Comparison of ENCODE assay signal across 8 cellular contexts in the genomic region with DNA sequence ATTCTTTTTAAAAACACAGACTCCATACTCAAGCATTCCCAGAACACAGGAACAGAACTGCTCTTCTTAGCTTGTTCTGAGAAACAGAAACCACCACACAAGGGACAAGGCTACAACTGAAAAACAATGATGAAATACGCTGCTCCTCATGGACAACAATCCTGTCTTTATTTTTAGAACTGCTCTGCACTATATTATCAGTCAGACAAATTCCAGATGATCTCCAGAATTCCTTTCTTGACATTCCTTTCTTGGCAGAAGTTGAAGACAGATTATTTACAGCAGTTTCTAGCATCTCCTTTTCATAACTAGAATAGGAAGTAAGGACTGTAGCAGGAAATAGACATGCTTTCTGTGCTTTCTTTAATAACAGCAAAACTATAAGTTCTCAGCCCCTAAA. TPM values are rescaled to one million over a fixed set of nuclear protein-coding genes. Genes with fewer than 3 reads are reported as not detected.
DNase-seq lines count a peak whose midpoint lies in the region; ATAC-seq and TF ChIP-seq lines count a peak whose summit lies in the region.

No MANE protein-coding gene starts in this region.

- intact Hi-C loops in right lobe of liver (cut with DNase I): no loop called here

- peak overlapping the region; percentile 69 for H3K4me3 Mint-ChIP-seq in activated T-cell treated with anti-CD3 and anti-CD28 coated beads, Interleukin-2, amount 50 U/mL, for 4 hours
- H3K4me3 Mint-ChIP-seq in type B pancreatic cell: no peak overlapping the region

- whole genome bisulfite sequencing in right lobe of liver (ENCODE audit: insufficient coverage, low coverage, low lambda C conversion rate, missing lambda C conversion rate): 67% methylated on average over 1 of the region's 1 CpG

- TF ChIP-seq POLR2A in right lobe of liver (IDR thresholded peaks at IDR 0.05): no peak

- H3K27ac ChIP-seq in right lobe of liver: peak overlapping the region in 2 of 3 donors; percentile 45 to 53

- TF ChIP-seq CTCF in right lobe of liver (IDR thresholded peaks at IDR 0.05): no peak
- no peak for TF ChIP-seq CTCF in type B pancreatic cell (conservative IDR thresholded peaks at IDR 0.05)

- peaks cover 0 to 15% (median 0%) of the 10 kb centered on the region in 4 donors for H3K36me3 ChIP-seq in right lobe of liver

- peaks cover 30% of the 10 kb centered on the region for H3K4me1 Mint-ChIP-seq in activated T-cell treated with anti-CD3 and anti-CD28 coated beads, Interleukin-2, amount 50 U/mL, for 4 hours (ENCODE audit: low read depth)
- peaks cover 7% of the 10 kb centered on the region for H3K4me1 Mint-ChIP-seq in type B pancreatic cell (ENCODE audit: unreplicated experiment)

- no peaks in the 10 kb centered on the region for H3K9me3 Mint-ChIP-seq in activated T-cell treated with anti-CD3 and anti-CD28 coated beads, Interleukin-2, amount 50 U/mL, for 4 hours
- no peaks in the 10 kb centered on the region for H3K9me3 Mint-ChIP-seq in type B pancreatic cell

- peak overlapping the region; percentile 53 for H3K27ac Mint-ChIP-seq in type B pancreatic cell

- H3K4me3 ChIP-seq in right lobe of liver: no peak overlapping the region

- ATAC-seq in activated T-cell treated with anti-CD3 and anti-CD28 coated beads, Interleukin-2, amount 50 U/mL, for 4 hours: no peak
- ATAC-seq in right lobe of liver: peak; percentile 67 to 82 (median 78)

- H3K4me1 ChIP-seq in right lobe of liver: no peaks in the 10 kb centered on the region

- H3K27me3 ChIP-seq in right lobe of liver: no peaks in the 10 kb centered on the region

- H3K27me3 Mint-ChIP-seq in activated T-cell treated with anti-CD3 and anti-CD28 coated beads, Interleukin-2, amount 50 U/mL, for 4 hours (ENCODE audit: low read depth): no peaks in the 10 kb centered on the region
- no peaks in the 10 kb centered on the region for H3K27me3 Mint-ChIP-seq in type B pancreatic cell

- peaks cover 25% of the 10 kb centered on the region for H3K36me3 Mint-ChIP-seq in activated T-cell treated with anti-CD3 and anti-CD28 coated beads, Interleukin-2, amount 50 U/mL, for 4 hours (ENCODE audit: insufficient read depth)
- H3K36me3 Mint-ChIP-seq in type B pancreatic cell: peaks cover 9% of the 10 kb centered on the region

- no peak for DNase-seq in activated T-cell treated with anti-CD3 and anti-CD28 coated beads, Interleukin-2, amount 50 U/mL, for 4 hours
- DNase-seq in activated T-cell treated with anti-CD3 and anti-CD28 coated beads, Interleukin-2, amount 50 U/mL, for 48 hours: no peak
- DNase-seq in astrocyte of the hippocampus (ENCODE audit: low read depth, low spot score) (peak; percentile 25), right lobe of liver (no peak), type B pancreatic cell (ENCODE audit: extremely low spot score, unreplicated experiment) (no peak), Ammon's horn (ENCODE audit: low spot score) (no peak), retina (no peak), islet precursor cell (no peak)

- H3K9me3 ChIP-seq in right lobe of liver: no peaks in the 10 kb centered on the region

RNA-seq across cellular contexts. Expression of gene ANTXR2, which starts 36.1 kb away (rescaled TPM):
- 10 to 100 TPM in 1 of 3 donors, 1 to 10 TPM in 2; 6.1 to 12.9 (median 8.1) TPM for total RNA-seq in activated T-cell treated with anti-CD3 and anti-CD28 coated beads, Interleukin-2, amount 50 U/mL, for 4 hours
- total RNA-seq in right lobe of liver (10 to 100 TPM; 24.5 to 86.0 (median 33.7) TPM), type B pancreatic cell (ENCODE audit: low replicate concordance) (18.7 and 30.4 TPM in 2 replicates)

Comparison
In these comparisons a context has a peak if more than half of its experiments do, and no peak if none do; other contexts are left out.
1. ATAC-seq: peak in right lobe of liver (4 of 4); none in activated T-cell treated with anti-CD3 and anti-CD28 coated beads, Interleukin-2, amount 50 U/mL, for 4 hours (0 of 2).